Comparison of ENCODE assay signal across 16 cellular contexts in the genomic region with DNA sequence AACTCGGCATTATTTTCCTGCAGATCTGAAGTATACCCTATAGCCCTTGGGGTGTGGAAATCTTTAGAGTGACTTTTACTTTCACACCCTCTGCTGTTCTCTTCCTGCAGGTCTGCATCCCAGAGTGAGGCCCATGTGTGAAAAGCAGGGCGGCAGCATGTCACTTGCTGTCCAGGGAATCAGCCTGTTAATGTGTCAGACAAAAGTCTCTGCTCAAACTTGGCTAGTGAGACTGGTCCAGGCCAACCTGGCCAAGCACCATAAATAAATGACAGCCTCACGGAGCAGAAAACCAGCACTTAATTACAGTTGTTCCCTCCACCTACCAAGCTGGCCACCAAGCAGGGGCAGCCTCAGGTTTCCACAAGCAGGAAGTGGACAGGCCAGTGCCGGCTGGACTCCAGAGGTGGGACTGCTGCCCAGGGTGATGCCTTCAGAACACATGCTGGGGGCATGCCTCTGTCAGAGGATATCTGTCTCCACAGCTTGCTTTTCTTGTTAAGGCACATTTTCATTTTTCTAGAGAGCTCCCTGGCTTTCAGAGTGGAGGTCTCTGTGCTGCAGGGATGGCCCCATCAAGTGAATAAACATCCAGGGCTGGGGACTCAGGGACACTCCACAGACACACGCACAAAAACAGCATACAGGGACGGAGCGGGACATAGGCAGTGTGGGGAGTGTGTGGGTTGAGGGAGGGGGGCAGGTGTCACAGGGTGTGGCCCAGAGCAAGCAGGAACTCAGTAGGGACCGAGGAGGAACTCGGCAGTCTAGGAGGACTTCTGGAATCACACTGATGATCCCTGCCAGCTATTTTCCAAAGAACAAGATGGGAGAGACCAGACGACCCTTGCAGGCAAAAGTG.
"Had no signal": no experiment of that assay in that cellular context is flagged by ENCODE, and none has a peak within 500 bp of the region (broad histone marks: within the 10 kb centered on the region; RNA-seq: fewer than 3 reads in every experiment).

No MANE protein-coding gene starts in this region.

- H3K36me3 ChIP-seq: gastrocnemius medialis, pancreas, tibial artery had no signal

- H3K27ac ChIP-seq: gastrocnemius medialis, pancreas, tibial artery had no signal

- H3K4me1 ChIP-seq: gastrocnemius medialis, pancreas, tibial artery had no signal

- H3K27me3 ChIP-seq: gastrocnemius medialis, pancreas had no signal

- H3K9me3 ChIP-seq: gastrocnemius medialis, pancreas, tibial artery had no signal

- H3K4me3 ChIP-seq: gastrocnemius medialis, pancreas, tibial artery had no signal

- ATAC-seq: activated CD4-positive, alpha-beta T cell treated with anti-CD3 and anti-CD28 coated beads for 36 hours; activated naive CD8-positive, alpha-beta T cell treated with anti-CD3 and anti-CD28 coated beads, Interleukin-2, amount 50 U/mL, for 24 hours; esophagus mucosa; gastrocnemius medialis; naive thymus-derived CD4-positive, alpha-beta T cell; pancreas had no signal

- DNase-seq: activated CD4-positive, alpha-beta T cell treated with anti-CD3 and anti-CD28 coated beads for 36 hours; activated CD4-positive, alpha-beta T cell treated with anti-CD3 and anti-CD28 coated beads, Interleukin-2, amount 50 U/mL, for 48 hours; activated naive CD4-positive, alpha-beta T cell treated with anti-CD3 and anti-CD28 coated beads, Interleukin-2, amount 10 ng/mL, durations not matched to agents 7 days and 5 days; activated naive CD8-positive, alpha-beta T cell treated with anti-CD3 and anti-CD28 coated beads, Interleukin-2, amount 50 U/mL, for 24 hours; activated T-cell treated with anti-CD3 and anti-CD28 coated beads, Interleukin-2, amount 50 U/mL, for 24 hours; anterior cingulate cortex; cortex of kidney; effector CD4-positive, alpha-beta T cell; gastrocnemius medialis; naive thymus-derived CD4-positive, alpha-beta T cell; pancreas; stimulated activated CD4-positive, alpha-beta T cell treated with anti-CD3 and anti-CD28 coated beads, Interleukin-2, amount 100 ng/mL, for 24 hours; stimulated activated naive CD4-positive, alpha-beta T cell treated with Interleukin-2 at 50 U/mL for 16 hours; substantia nigra had no signal
